Comparison of ENCODE assay signal across 7 cellular contexts in genomic region chr2:241553512-241553830, GRCh38.
"Had no signal": no experiment of that assay in that cellular context is flagged by ENCODE, and none has a peak within 500 bp of the region (broad histone marks: within the 10 kb centered on the region; RNA-seq: fewer than 3 reads in every experiment).

No MANE protein-coding gene starts in this region.

- H3K27ac ChIP-seq: GM23248 had no signal

- H3K4me3 ChIP-seq: GM23248 had no signal

- H3K4me1 Mint-ChIP-seq: IgD-negative memory B cell had no signal

- H3K4me3 Mint-ChIP-seq: H9, IgD-negative memory B cell had no signal

- H3K9ac ChIP-seq: GM23248 had no signal

- H2AFZ ChIP-seq: GM23248 had no signal

- H3K27ac Mint-ChIP-seq: IgD-negative memory B cell had no signal

- FAIRE-seq: H54, HTR-8/SVneo had no signal

- DNase-seq: GM23248, GOT3, HCEC 1CT had no signal
